ENCODE assay signal across 2 cellular contexts in genomic region chr18:34600874-34601273, GRCh38.
TF ChIP-seq lines count a peak whose summit lies in the region.

No MANE protein-coding gene starts in this region.

TF ChIP-seq in IMR-90, 13 proteins besides CTCF, POLR2A, EP300 and RAD21 (continued from another document):
- TF ChIP-seq FOS (IDR thresholded peaks at IDR 0.05; ENCODE audit: low read depth, low read length), result no peak
- no peak for TF ChIP-seq MXI1 (IDR thresholded peaks at IDR 0.05; ENCODE audit: borderline replicate concordance, low read depth, low read length)
- no peak for TF ChIP-seq CEBPB (IDR thresholded peaks at IDR 0.05; ENCODE audit: low read depth, low read length)
- no peak for TF ChIP-seq MAZ (IDR thresholded peaks at IDR 0.05; ENCODE audit: borderline replicate concordance, low read depth, low read length)
- no peak for TF ChIP-seq SMC3 (IDR thresholded peaks at IDR 0.05; ENCODE audit: low read depth, low read length)
- TF ChIP-seq BHLHE40 (IDR thresholded peaks at IDR 0.05; ENCODE audit: low read depth, low read length), result no peak
- TF ChIP-seq, protein P1, sequence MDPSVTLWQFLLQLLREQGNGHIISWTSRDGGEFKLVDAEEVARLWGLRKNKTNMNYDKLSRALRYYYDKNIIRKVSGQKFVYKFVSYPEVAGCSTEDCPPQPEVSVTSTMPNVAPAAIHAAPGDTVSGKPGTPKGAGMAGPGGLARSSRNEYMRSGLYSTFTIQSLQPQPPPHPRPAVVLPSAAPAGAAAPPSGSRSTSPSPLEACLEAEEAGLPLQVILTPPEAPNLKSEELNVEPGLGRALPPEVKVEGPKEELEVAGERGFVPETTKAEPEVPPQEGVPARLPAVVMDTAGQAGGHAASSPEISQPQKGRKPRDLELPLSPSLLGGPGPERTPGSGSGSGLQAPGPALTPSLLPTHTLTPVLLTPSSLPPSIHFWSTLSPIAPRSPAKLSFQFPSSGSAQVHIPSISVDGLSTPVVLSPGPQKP (IDR thresholded peaks at IDR 0.05; ENCODE audit: borderline replicate concordance, low read depth, low read length), result no peak
- TF ChIP-seq MAFK (IDR thresholded peaks at IDR 0.05; ENCODE audit: low read depth, low read length), result no peak
- TF ChIP-seq NFE2L2 (IDR thresholded peaks at IDR 0.05; ENCODE audit: low read depth, low read length), result no peak
TF ChIP-seq in IMR-90: peak in this region for 0.

TF ChIP-seq in WTC11, 78 proteins besides CTCF, POLR2A, EP300 and RAD21 (continued from another document):
- TF ChIP-seq ZNF425 (CRISPR knock-in tag; conservative IDR thresholded peaks at IDR 0.05), result no peak
- no peak for TF ChIP-seq TEAD4 (CRISPR knock-in tag; IDR thresholded peaks at IDR 0.05)
